In the genomic region with DNA sequence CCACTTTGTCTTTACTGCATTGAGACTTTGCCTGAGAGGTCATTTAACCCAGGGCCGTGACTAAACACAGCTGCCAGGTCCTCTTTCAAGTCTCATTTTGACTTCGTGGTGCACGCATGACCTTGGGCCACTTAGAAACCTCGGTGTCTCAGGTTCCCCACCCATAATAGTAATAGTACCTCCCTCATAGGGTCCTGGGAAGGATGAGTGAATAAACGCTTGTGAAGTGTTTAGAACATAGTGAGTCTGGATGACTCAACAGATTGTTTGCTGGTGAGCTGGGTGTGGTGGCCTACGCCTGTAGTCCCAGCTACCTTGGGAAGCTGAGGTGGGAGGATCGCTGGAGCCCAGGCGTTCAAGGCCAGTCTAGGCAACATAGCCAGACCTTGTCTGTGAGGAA, we compare ENCODE assay signal across 16 cellular contexts. TPM values are rescaled to one million over a fixed set of nuclear protein-coding genes. Genes with fewer than 3 reads are reported as not detected.
DNase-seq lines count a peak whose midpoint lies in the region; ATAC-seq and TF ChIP-seq lines count a peak whose summit lies in the region.
"Had no signal": no experiment of that assay in that cellular context is flagged by ENCODE, and none has a peak within 500 bp of the region (broad histone marks: within the 10 kb centered on the region; RNA-seq: fewer than 3 reads in every experiment).

No MANE protein-coding gene starts in this region.

- no peaks in the 10 kb centered on the region for H3K9me3 Mint-ChIP-seq in stimulated activated memory B cell treated with anti-CD40 and anti-IgM and Interleukin-4, amounts not matched to agents 10 μg/mL and 1 μg/mL and 100 μg/mL, for 72 hours
- H3K9me3 Mint-ChIP-seq in activated CD4-positive, alpha-beta T cell treated with anti-CD3 and anti-CD28 coated beads, Interleukin-2, amount 10 ng/mL, durations not matched to agents 7 days and 5 days: no peaks in the 10 kb centered on the region
- peaks cover 4% of the 10 kb centered on the region for H3K9me3 Mint-ChIP-seq in activated CD4-positive, alpha-beta memory T cell treated with anti-CD3 and anti-CD28 coated beads, Interleukin-2, amount 10 ng/mL, durations not matched to agents 7 days and 5 days
- H3K9me3 Mint-ChIP-seq: activated naive CD8-positive, alpha-beta T cell treated with anti-CD3 and anti-CD28 coated beads, Interleukin-2, amount 50 U/mL, for 24 hours; activated T-cell treated with anti-CD3 and anti-CD28 coated beads, Interleukin-2, amount 50 U/mL, for 24 hours had no signal

- ATAC-seq in foreskin keratinocyte (peak; percentile 73), Right ventricle myocardium superior (ENCODE audit: poor library complexity) (no peak)
- peak; percentile 31 for ATAC-seq in stimulated activated memory B cell treated with anti-CD40 and anti-IgM and Interleukin-4, amounts not matched to agents 10 μg/mL and 1 μg/mL and 100 μg/mL, for 72 hours
- ATAC-seq: activated naive CD8-positive, alpha-beta T cell treated with anti-CD3 and anti-CD28 coated beads, Interleukin-2, amount 50 U/mL, for 24 hours had no signal

- POLR2A ChIA-PET in activated CD4-positive, alpha-beta T cell treated with anti-CD3 and anti-CD28 coated beads, Interleukin-2, amount 10 ng/mL, durations not matched to agents 7 days and 5 days (lab: Charles Lee): no interaction called here
- POLR2A ChIA-PET in activated CD4-positive, alpha-beta memory T cell treated with anti-CD3 and anti-CD28 coated beads, Interleukin-2, amount 10 ng/mL, durations not matched to agents 7 days and 5 days (lab: Charles Lee): no interaction called here

- peaks cover 12% of the 10 kb centered on the region for H3K27me3 Mint-ChIP-seq in stimulated activated memory B cell treated with anti-CD40 and anti-IgM and Interleukin-4, amounts not matched to agents 10 μg/mL and 1 μg/mL and 100 μg/mL, for 72 hours
- peaks cover 2% of the 10 kb centered on the region for H3K27me3 Mint-ChIP-seq in activated CD4-positive, alpha-beta T cell treated with anti-CD3 and anti-CD28 coated beads, Interleukin-2, amount 10 ng/mL, durations not matched to agents 7 days and 5 days
- no peaks in the 10 kb centered on the region for H3K27me3 Mint-ChIP-seq in activated CD4-positive, alpha-beta memory T cell treated with anti-CD3 and anti-CD28 coated beads, Interleukin-2, amount 10 ng/mL, durations not matched to agents 7 days and 5 days
- H3K27me3 Mint-ChIP-seq: activated naive CD8-positive, alpha-beta T cell treated with anti-CD3 and anti-CD28 coated beads, Interleukin-2, amount 50 U/mL, for 24 hours; activated T-cell treated with anti-CD3 and anti-CD28 coated beads, Interleukin-2, amount 50 U/mL, for 24 hours had no signal

- no peak overlapping the region for H3K4me3 ChIP-seq in adipocyte (ENCODE audit: low read length)
- H3K4me3 ChIP-seq in prostate gland: no peak overlapping the region
- H3K4me3 ChIP-seq: left ventricle myocardium inferior, smooth muscle cell, thoracic aorta had no signal

- peaks cover 22% of the 10 kb centered on the region for H3K4me1 Mint-ChIP-seq in stimulated activated memory B cell treated with anti-CD40 and anti-IgM and Interleukin-4, amounts not matched to agents 10 μg/mL and 1 μg/mL and 100 μg/mL, for 72 hours
- H3K4me1 Mint-ChIP-seq in activated CD4-positive, alpha-beta T cell treated with anti-CD3 and anti-CD28 coated beads, Interleukin-2, amount 10 ng/mL, durations not matched to agents 7 days and 5 days: no peaks in the 10 kb centered on the region
- no peaks in the 10 kb centered on the region for H3K4me1 Mint-ChIP-seq in activated CD4-positive, alpha-beta memory T cell treated with anti-CD3 and anti-CD28 coated beads, Interleukin-2, amount 10 ng/mL, durations not matched to agents 7 days and 5 days
- H3K4me1 Mint-ChIP-seq: activated naive CD8-positive, alpha-beta T cell treated with anti-CD3 and anti-CD28 coated beads, Interleukin-2, amount 50 U/mL, for 24 hours had no signal

- no peak overlapping the region for H3K4me3 Mint-ChIP-seq in stimulated activated memory B cell treated with anti-CD40 and anti-IgM and Interleukin-4, amounts not matched to agents 10 μg/mL and 1 μg/mL and 100 μg/mL, for 72 hours
- H3K4me3 Mint-ChIP-seq in activated CD4-positive, alpha-beta T cell treated with anti-CD3 and anti-CD28 coated beads, Interleukin-2, amount 10 ng/mL, durations not matched to agents 7 days and 5 days: no peak overlapping the region
- H3K4me3 Mint-ChIP-seq in activated CD4-positive, alpha-beta memory T cell treated with anti-CD3 and anti-CD28 coated beads, Interleukin-2, amount 10 ng/mL, durations not matched to agents 7 days and 5 days: no peak overlapping the region
- H3K4me3 Mint-ChIP-seq: activated naive CD8-positive, alpha-beta T cell treated with anti-CD3 and anti-CD28 coated beads, Interleukin-2, amount 50 U/mL, for 24 hours; activated T-cell treated with anti-CD3 and anti-CD28 coated beads, Interleukin-2, amount 50 U/mL, for 24 hours; nephron progenitor cell had no signal

- TF ChIP-seq CTCF in foreskin keratinocyte (conservative IDR thresholded peaks at IDR 0.05) (no peak), prostate gland (IDR thresholded peaks at IDR 0.05) (no peak)

- DNase-seq in HS-27A (ENCODE audit: low read depth) (peak; percentile 75), adipocyte (ENCODE audit: low read depth) (peak; percentile 36), foreskin keratinocyte (peak; percentile 87 to 97), Right ventricle myocardium superior (no peak), prostate gland (ENCODE audit: low spot score) (no peak)
- DNase-seq in activated CD4-positive, alpha-beta T cell treated with anti-CD3 and anti-CD28 coated beads, Interleukin-2, amount 10 ng/mL, durations not matched to agents 7 days and 5 days: no peak
- no peak for DNase-seq in activated CD4-positive, alpha-beta memory T cell treated with anti-CD3 and anti-CD28 coated beads, Interleukin-2, amount 10 ng/mL, durations not matched to agents 7 days and 5 days
- DNase-seq: activated CD4-positive, CD25-positive, alpha-beta regulatory T cell treated with anti-CD3 and anti-CD28 coated beads, Interleukin-2, amount 50 U/mL, for 72 hours; activated naive CD8-positive, alpha-beta T cell treated with anti-CD3 and anti-CD28 coated beads, Interleukin-2, amount 50 U/mL, for 24 hours; activated T-cell treated with anti-CD3 and anti-CD28 coated beads, Interleukin-2, amount 50 U/mL, for 24 hours; Caco-2; left ventricle myocardium inferior; nephron progenitor cell had no signal

- CTCF ChIA-PET in activated CD4-positive, alpha-beta T cell treated with anti-CD3 and anti-CD28 coated beads, Interleukin-2, amount 10 ng/mL, durations not matched to agents 7 days and 5 days (lab: Charles Lee): no interaction called here
- CTCF ChIA-PET in activated CD4-positive, alpha-beta memory T cell treated with anti-CD3 and anti-CD28 coated beads, Interleukin-2, amount 10 ng/mL, durations not matched to agents 7 days and 5 days (lab: Charles Lee): interaction anchor here (1.2 kb wide), 1 partner anchor 243 kb away, joined by 3 read pairs; no protein-coding TSS in a partner anchor

- H3K27ac ChIP-seq in foreskin keratinocyte: peak overlapping the region; percentile 94
- no peak overlapping the region for H3K27ac ChIP-seq in prostate gland
- H3K27ac ChIP-seq: left ventricle myocardium inferior, thoracic aorta had no signal

- H3K4me1 ChIP-seq in adipocyte (ENCODE audit: control insufficient read depth, insufficient read depth, low read length) (no peaks in the 10 kb centered on the region), foreskin keratinocyte (peaks cover 23% of the 10 kb centered on the region), prostate gland (replicated peaks) (no peaks in the 10 kb centered on the region)

- H3K36me3 ChIP-seq in adipocyte (ENCODE audit: control insufficient read depth, insufficient read depth, low read length, severe bottlenecking): no peaks in the 10 kb centered on the region
- no peaks in the 10 kb centered on the region for H3K36me3 ChIP-seq in prostate gland
- H3K36me3 ChIP-seq: left ventricle myocardium inferior, thoracic aorta had no signal

- no peaks in the 10 kb centered on the region for H3K27me3 ChIP-seq in adipocyte (replicated peaks; ENCODE audit: control insufficient read depth, insufficient read depth, low read length)
- no peaks in the 10 kb centered on the region for H3K27me3 ChIP-seq in foreskin keratinocyte
- no peaks in the 10 kb centered on the region for H3K27me3 ChIP-seq in prostate gland (replicated peaks; ENCODE audit: insufficient read depth)

- WGBS in prostate gland: 95% methylated on average over 8 of the region's 8 CpGs

- no peaks in the 10 kb centered on the region for H3K36me3 Mint-ChIP-seq in stimulated activated memory B cell treated with anti-CD40 and anti-IgM and Interleukin-4, amounts not matched to agents 10 μg/mL and 1 μg/mL and 100 μg/mL, for 72 hours
- no peaks in the 10 kb centered on the region for H3K36me3 Mint-ChIP-seq in activated CD4-positive, alpha-beta T cell treated with anti-CD3 and anti-CD28 coated beads, Interleukin-2, amount 10 ng/mL, durations not matched to agents 7 days and 5 days (ENCODE audit: low read depth)
- H3K36me3 Mint-ChIP-seq in activated CD4-positive, alpha-beta memory T cell treated with anti-CD3 and anti-CD28 coated beads, Interleukin-2, amount 10 ng/mL, durations not matched to agents 7 days and 5 days (ENCODE audit: low read depth): no peaks in the 10 kb centered on the region

- intact Hi-C loops in Right ventricle myocardium superior (cut with DNase I): no loop called here
- intact Hi-C loops in prostate gland (cut with DNase I): no loop called here

- H3K27ac Mint-ChIP-seq in stimulated activated memory B cell treated with anti-CD40 and anti-IgM and Interleukin-4, amounts not matched to agents 10 μg/mL and 1 μg/mL and 100 μg/mL, for 72 hours: no peak overlapping the region
- no peak overlapping the region for H3K27ac Mint-ChIP-seq in activated CD4-positive, alpha-beta T cell treated with anti-CD3 and anti-CD28 coated beads, Interleukin-2, amount 10 ng/mL, durations not matched to agents 7 days and 5 days
- no peak overlapping the region for H3K27ac Mint-ChIP-seq in activated CD4-positive, alpha-beta memory T cell treated with anti-CD3 and anti-CD28 coated beads, Interleukin-2, amount 10 ng/mL, durations not matched to agents 7 days and 5 days
- H3K27ac Mint-ChIP-seq: activated naive CD8-positive, alpha-beta T cell treated with anti-CD3 and anti-CD28 coated beads, Interleukin-2, amount 50 U/mL, for 24 hours; activated T-cell treated with anti-CD3 and anti-CD28 coated beads, Interleukin-2, amount 50 U/mL, for 24 hours; nephron progenitor cell had no signal

- no peak overlapping the region for H3K9ac ChIP-seq in adipocyte (ENCODE audit: low read length)

- TF ChIP-seq POLR2A in prostate gland (IDR thresholded peaks at IDR 0.05): no peak

- peaks cover 5% of the 10 kb centered on the region for H3K9me3 ChIP-seq in adipocyte (ENCODE audit: control insufficient read depth, low read length)
- H3K9me3 ChIP-seq in prostate gland: no peaks in the 10 kb centered on the region
- H3K9me3 ChIP-seq: left ventricle myocardium inferior, thoracic aorta had no signal

RNA-seq across cellular contexts. Expression of a gene that starts 56.3 kb away (rescaled TPM):
- total RNA-seq in foreskin keratinocyte: 19.9 and 27.8 TPM in 2 replicates
- 26.3 and 35.9 TPM in 2 replicates for polyA plus RNA-seq in foreskin keratinocyte
- 10 to 100 TPM; 53.6 to 58.7 TPM for total RNA-seq in activated CD4-positive, alpha-beta T cell treated with anti-CD3 and anti-CD28 coated beads, Interleukin-2, amount 10 ng/mL, durations not matched to agents 7 days and 5 days
- total RNA-seq in activated CD4-positive, alpha-beta memory T cell treated with anti-CD3 and anti-CD28 coated beads, Interleukin-2, amount 10 ng/mL, durations not matched to agents 7 days and 5 days: 10 to 100 TPM; 54.2 to 55.8 TPM
- total RNA-seq in Right ventricle myocardium superior: 57.9 TPM
- total RNA-seq in prostate gland: 10 to 100 TPM; 41.1 to 84.3 TPM

Comparison
In these comparisons a context has a peak if more than half of its experiments do, and no peak if none do; other contexts are left out.
1. DNase-seq: peak in HS-27A (single experiment), adipocyte (single experiment) and foreskin keratinocyte (2 of 2); none in activated CD4-positive, alpha-beta T cell treated with anti-CD3 and anti-CD28 coated beads, Interleukin-2, amount 10 ng/mL, durations not matched to agents 7 days and 5 days (single experiment), activated CD4-positive, alpha-beta memory T cell treated with anti-CD3 and anti-CD28 coated beads, Interleukin-2, amount 10 ng/mL, durations not matched to agents 7 days and 5 days (single experiment), Right ventricle myocardium superior (single experiment) and prostate gland (single experiment).